ENCODE assay signal across 10 cellular contexts in genomic region chr11:122197055-122197987, GRCh38.
A peak's percentile ranks its signal among the peaks of the same experiment; 100 is the strongest.
DNase-seq lines count a peak whose midpoint lies in the region; FAIRE-seq and TF ChIP-seq lines count a peak whose summit lies in the region.
"Had no signal": no experiment of that assay in that cellular context is flagged by ENCODE, and none has a peak within 500 bp of the region (broad histone marks: within the 10 kb centered on the region; RNA-seq: fewer than 3 reads in every experiment).

No MANE protein-coding gene starts in this region.

- peak; percentile 97 for FAIRE-seq in RCC 7860 (lab: Jason Lieb, UNC)

- H3K9me3 ChIP-seq in esophagus muscularis mucosa = no peaks in the 10 kb centered on the region
- H3K9me3 ChIP-seq: spleen had no signal

- H3K27me3 ChIP-seq in esophagus muscularis mucosa = no peaks in the 10 kb centered on the region
- H3K27me3 ChIP-seq in rectal smooth muscle tissue (ENCODE audit: control insufficient read depth, insufficient read depth, low read length) = no peaks in the 10 kb centered on the region

- no peak overlapping the region for H3K4me3 ChIP-seq in esophagus muscularis mucosa
- H3K4me3 ChIP-seq in rectal smooth muscle tissue (ENCODE audit: low read length) = no peak overlapping the region
- H3K4me3 ChIP-seq: spleen had no signal

- no peak for TF ChIP-seq POLR2A in esophagus muscularis mucosa (IDR thresholded peaks at IDR 0.05; ENCODE audit: low read depth)

- no peak for TF ChIP-seq CTCF in esophagus muscularis mucosa (IDR thresholded peaks at IDR 0.05)

- no peak for TF ChIP-seq EP300 in esophagus muscularis mucosa (IDR thresholded peaks at IDR 0.05)

- 79% methylated on average over 11 of the region's 11 CpGs for WGBS in esophagus muscularis mucosa

- DNase-seq in Daoy (ENCODE audit: low read depth) = peak; percentile 96
- DNase-seq in RCC 7860 (ENCODE audit: low spot score) = peak; percentile 93
- no peak for DNase-seq in esophagus muscularis mucosa (ENCODE audit: extremely low spot score)
- DNase-seq in NCI-H2171 treated with DMSO at 0.1 percent for 48 hours (lab: John Stamatoyannopoulos, UW) = no peak
- no peak for DNase-seq in GDM1 (lab: John Stamatoyannopoulos, UW)
- DNase-seq in NCI-H1436 treated with DMSO at 0.1 percent for 48 hours (lab: John Stamatoyannopoulos, UW) = no peak
- DNase-seq in T-helper 9 cell = no peak
- DNase-seq: activated naive CD8-positive, alpha-beta T cell treated with anti-CD3 and anti-CD28 coated beads, Interleukin-2, amount 10 ng/mL, durations not matched to agents 7 days and 5 days; spleen had no signal

- H3K9ac ChIP-seq in rectal smooth muscle tissue (ENCODE audit: low read length) = no peak overlapping the region

- intact Hi-C loops in esophagus muscularis mucosa (cut with DNase I) = no loop called here

- H3K27ac ChIP-seq in esophagus muscularis mucosa (replicated peaks in 1 of 4) = peak overlapping the region; percentile 53 to 70 (median 56)
- H3K27ac ChIP-seq in rectal smooth muscle tissue (ENCODE audit: low read depth, low read length) = peak overlapping the region; percentile 0
- H3K27ac ChIP-seq: spleen had no signal

- H3K36me3 ChIP-seq in esophagus muscularis mucosa = no peaks in the 10 kb centered on the region
- H3K36me3 ChIP-seq in rectal smooth muscle tissue (ENCODE audit: control insufficient read depth, insufficient read depth, low read length) = no peaks in the 10 kb centered on the region
- H3K36me3 ChIP-seq: spleen had no signal

- peaks cover 0 to 82% (median 71%) of the 10 kb centered on the region in 4 donors for H3K4me1 ChIP-seq in esophagus muscularis mucosa
- peaks cover 3% of the 10 kb centered on the region for H3K4me1 ChIP-seq in rectal smooth muscle tissue (ENCODE audit: control insufficient read depth, insufficient read depth, low read length)
- H3K4me1 ChIP-seq: spleen had no signal

Comparison
In these comparisons a context has a peak if more than half of its experiments do, and no peak if none do; other contexts are left out.
1. DNase-seq: peak in Daoy (single experiment) and RCC 7860 (single experiment); none in esophagus muscularis mucosa (single experiment), NCI-H2171 treated with DMSO at 0.1 percent for 48 hours (single experiment), GDM1 (single experiment), NCI-H1436 treated with DMSO at 0.1 percent for 48 hours (single experiment) and T-helper 9 cell (single experiment).